ENCODE assay signal across 1 cellular context in genomic region chr16:67430504-67431076, GRCh38.
TF ChIP-seq lines count a peak whose summit lies in the region.

No MANE protein-coding gene starts in this region.

TF ChIP-seq in IMR-90, 13 proteins besides CTCF, POLR2A, EP300 and RAD21:
- TF ChIP-seq RFX5 (IDR thresholded peaks at IDR 0.05; ENCODE audit: low read depth, low read length), result no peak
- TF ChIP-seq MXI1 (IDR thresholded peaks at IDR 0.05; ENCODE audit: borderline replicate concordance, low read depth, low read length), result no peak
- TF ChIP-seq FOS (IDR thresholded peaks at IDR 0.05; ENCODE audit: low read depth, low read length), result no peak
- no peak for TF ChIP-seq MAZ (IDR thresholded peaks at IDR 0.05; ENCODE audit: borderline replicate concordance, low read depth, low read length)
- TF ChIP-seq MAFK (IDR thresholded peaks at IDR 0.05; ENCODE audit: low read depth, low read length), result no peak
- TF ChIP-seq, protein P1, sequence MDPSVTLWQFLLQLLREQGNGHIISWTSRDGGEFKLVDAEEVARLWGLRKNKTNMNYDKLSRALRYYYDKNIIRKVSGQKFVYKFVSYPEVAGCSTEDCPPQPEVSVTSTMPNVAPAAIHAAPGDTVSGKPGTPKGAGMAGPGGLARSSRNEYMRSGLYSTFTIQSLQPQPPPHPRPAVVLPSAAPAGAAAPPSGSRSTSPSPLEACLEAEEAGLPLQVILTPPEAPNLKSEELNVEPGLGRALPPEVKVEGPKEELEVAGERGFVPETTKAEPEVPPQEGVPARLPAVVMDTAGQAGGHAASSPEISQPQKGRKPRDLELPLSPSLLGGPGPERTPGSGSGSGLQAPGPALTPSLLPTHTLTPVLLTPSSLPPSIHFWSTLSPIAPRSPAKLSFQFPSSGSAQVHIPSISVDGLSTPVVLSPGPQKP (IDR thresholded peaks at IDR 0.05; ENCODE audit: borderline replicate concordance, low read depth, low read length), result no peak
- TF ChIP-seq BHLHE40 (IDR thresholded peaks at IDR 0.05; ENCODE audit: low read depth, low read length), result no peak
- TF ChIP-seq RCOR1 (IDR thresholded peaks at IDR 0.05; ENCODE audit: insufficient replicate concordance, low read length), result no peak
- no peak for TF ChIP-seq SMC3 (IDR thresholded peaks at IDR 0.05; ENCODE audit: low read depth, low read length)
- TF ChIP-seq NFE2L2 (IDR thresholded peaks at IDR 0.05; ENCODE audit: low read depth, low read length), result no peak
- no peak for TF ChIP-seq CEBPB (IDR thresholded peaks at IDR 0.05; ENCODE audit: low read depth, low read length)
